ENCODE assay signal across 14 cellular contexts in the genomic region with DNA sequence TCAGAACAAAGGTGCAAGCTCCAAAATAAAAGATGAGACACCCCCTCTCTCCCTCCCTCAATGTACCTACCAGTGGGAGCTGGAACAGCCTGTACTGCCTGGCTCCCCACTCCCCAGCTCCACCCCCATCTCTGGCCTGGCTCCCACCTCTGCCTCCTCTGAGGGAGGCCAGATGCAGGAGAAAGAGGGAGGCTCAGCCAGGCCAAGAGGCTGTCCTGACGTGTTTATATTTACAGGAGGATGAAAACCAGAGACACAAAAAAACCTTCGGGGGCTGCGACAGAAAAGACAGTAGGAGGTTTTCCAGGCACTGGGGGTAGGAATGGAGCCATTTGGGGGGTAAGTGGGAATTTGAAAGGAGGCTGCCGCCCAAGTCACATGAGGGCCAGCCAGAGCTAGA. TPM values are rescaled to one million over a fixed set of nuclear protein-coding genes. Genes with fewer than 3 reads are reported as not detected.
A peak's percentile ranks its signal among the peaks of the same experiment; 100 is the strongest.
DNase-seq lines count a peak whose midpoint lies in the region; ATAC-seq and TF ChIP-seq lines count a peak whose summit lies in the region.
"Had no signal": no experiment of that assay in that cellular context is flagged by ENCODE, and none has a peak within 500 bp of the region (broad histone marks: within the 10 kb centered on the region; RNA-seq: fewer than 3 reads in every experiment).

No MANE protein-coding gene starts in this region.

- H4K20me1 ChIP-seq in BLaER1 = peaks cover 93% of the 10 kb centered on the region

- H3K36me3 ChIP-seq in BLaER1 = peaks cover 96% of the 10 kb centered on the region
- H3K36me3 ChIP-seq in colonic mucosa = no peaks in the 10 kb centered on the region
- H3K36me3 ChIP-seq: HAP-1 had no signal

- DNase-seq in M059J (ENCODE audit: low read depth) = peak; percentile 8
- DNase-seq in colonic mucosa = peak; percentile 27
- DNase-seq in omental fat pad (ENCODE audit: low spot score) = no peak
- DNase-seq in stimulated activated CD4-positive, alpha-beta T cell treated with anti-CD3 and anti-CD28 coated beads, Interleukin-15, amount 100 ng/mL, for 24 hours = no peak
- no peak for DNase-seq in Ammon's horn (ENCODE audit: low spot score)
- no peak for DNase-seq in superior temporal gyrus (ENCODE audit: extremely low spot score)
- DNase-seq: activated CD8-positive, alpha-beta memory T cell treated with anti-CD3 and anti-CD28 coated beads, Interleukin-2, amount 50 U/mL, for 4 hours; DND-41; effector memory CD8-positive, alpha-beta T cell; head of caudate nucleus; stimulated activated CD8-positive, alpha-beta memory T cell treated with anti-CD3 and anti-CD28 coated beads, Interleukin-4, amount 100 ng/mL, for 48 hours had no signal

- H3K4me1 ChIP-seq in BLaER1 = peaks cover 35% of the 10 kb centered on the region
- H3K4me1 ChIP-seq in colonic mucosa = no peaks in the 10 kb centered on the region
- H3K4me1 ChIP-seq: HAP-1 had no signal

- no peak overlapping the region for H3K9ac ChIP-seq in BLaER1
- H3K9ac ChIP-seq in colonic mucosa (ENCODE audit: low read depth in 2 of 2, low read length in 2 of 2) = no peak overlapping the region

- intact Hi-C loops in colonic mucosa (cut with DNase I) = no loop called here

- H3K9me3 ChIP-seq in BLaER1 (no peaks in the 10 kb centered on the region), colonic mucosa (no peaks in the 10 kb centered on the region)
- H3K9me3 ChIP-seq: HAP-1 had no signal

- peak; percentile 13 for ATAC-seq in omental fat pad (ENCODE audit: low FRiP score)
- no peak for ATAC-seq in HG02852 (IDR thresholded peaks at IDR 0.05; ENCODE audit: unreplicated experiment)
- ATAC-seq: effector memory CD8-positive, alpha-beta T cell had no signal

- TF ChIP-seq CTCF in colonic mucosa (IDR thresholded peaks at IDR 0.05) (no peak), omental fat pad (IDR thresholded peaks at IDR 0.05) (no peak)

- H3K4me2 ChIP-seq in BLaER1 = peak overlapping the region; percentile 22; the same call in 1 of the 2 replicates

- H3K27me3 ChIP-seq in BLaER1 = no peaks in the 10 kb centered on the region
- no peaks in the 10 kb centered on the region for H3K27me3 ChIP-seq in colonic mucosa

- H3K4me3 ChIP-seq in BLaER1 (no peak overlapping the region), colonic mucosa (no peak overlapping the region)
- H3K4me3 ChIP-seq: HAP-1 had no signal

- H3K27ac ChIP-seq in BLaER1 = peak overlapping the region; percentile 21
- peak overlapping the region; percentile 22 for H3K27ac ChIP-seq in colonic mucosa

RNA-seq across cellular contexts. Expression of gene ARHGEF18, which starts 19.7 kb away (rescaled TPM):
- total RNA-seq in M059J (2014; rRNA removed; shearing (Covaris generic)) = 27.7 and 54.2 TPM in 2 replicates
- total RNA-seq in colonic mucosa (100 to 1,000 TPM in 1 of 2 donors, 10 to 100 TPM in 1; 89.9 to 144 TPM), omental fat pad (10 to 100 TPM; 13.6 to 24.1 (median 19.4) TPM)

Comparison
In these comparisons a context has a peak if more than half of its experiments do, and no peak if none do; other contexts are left out.
1. DNase-seq: peak in M059J (single experiment) and colonic mucosa (single experiment); none in omental fat pad (single experiment), stimulated activated CD4-positive, alpha-beta T cell treated with anti-CD3 and anti-CD28 coated beads, Interleukin-15, amount 100 ng/mL, for 24 hours (single experiment), Ammon's horn (single experiment) and superior temporal gyrus (single experiment).